Comparison of ENCODE assay signal across 19 cellular contexts in genomic region chr3:196849180-196849721, GRCh38. TPM values are rescaled to one million over a fixed set of nuclear protein-coding genes. Genes with fewer than 3 reads are reported as not detected.
DNase-seq lines count a peak whose midpoint lies in the region; ATAC-seq and TF ChIP-seq lines count a peak whose summit lies in the region.
"Had no signal": no experiment of that assay in that cellular context is flagged by ENCODE, and none has a peak within 500 bp of the region (broad histone marks: within the 10 kb centered on the region; RNA-seq: fewer than 3 reads in every experiment).

No MANE protein-coding gene starts in this region.

- no peaks in the 10 kb centered on the region for H3K36me3 ChIP-seq in BE2C
- H3K36me3 ChIP-seq in MM.1S (replicated peaks; ENCODE audit: insufficient read depth, low read length): no peaks in the 10 kb centered on the region
- H3K36me3 ChIP-seq in PC-9 (ENCODE audit: low read depth): no peaks in the 10 kb centered on the region

- H3K9me3 ChIP-seq in BE2C: no peaks in the 10 kb centered on the region; the same call in none of the 2 replicates
- no peaks in the 10 kb centered on the region for H3K9me3 ChIP-seq in MM.1S (replicated peaks; ENCODE audit: insufficient read depth, low read length)
- peaks cover 20% of the 10 kb centered on the region; the same call in 1 of the 2 replicates for H3K9me3 ChIP-seq in PC-9 (ENCODE audit: insufficient read depth, low read depth)

- H3K4me3 ChIP-seq in BE2C (ENCODE audit: low read depth, low read length): no peak overlapping the region
- H3K4me3 ChIP-seq in MM.1S (ENCODE audit: low read length): no peak overlapping the region
- no peak overlapping the region for H3K4me3 ChIP-seq in PC-9
- H3K4me3 ChIP-seq: A549 had no signal

- H3K27ac ChIP-seq in MM.1S (ENCODE audit: low read length) (no peak overlapping the region), PC-9 (no peak overlapping the region)
- H3K27ac ChIP-seq: 22Rv1; A549; BLaER1 treated with 17β-estradiol and CSF1 and Interleukin-3, amounts not matched to agents 10 nM and 100 nM had no signal

- 0 out of 2 replicates have a peak overlapping the region, but pooled peaks have one; percentile 1 for H2AFZ ChIP-seq in MM.1S (ENCODE audit: low read length)
- no peak overlapping the region for H2AFZ ChIP-seq in PC-9

- no peaks in the 10 kb centered on the region for H3K9me2 ChIP-seq in MM.1S (replicated peaks; ENCODE audit: insufficient read depth, low read length)
- H3K9me2 ChIP-seq in PC-9 (ENCODE audit: insufficient read depth): no peaks in the 10 kb centered on the region

- intact Hi-C loops in PC-9 (cut with micrococcal nuclease; ENCODE audit: unreplicated experiment): no loop called here

- CTCF ChIA-PET in PC-9 (lab: Charles Lee): no interaction called here

- H3K79me2 ChIP-seq in MM.1S (ENCODE audit: low read length) (no peaks in the 10 kb centered on the region), PC-9 (ENCODE audit: low read depth) (no peaks in the 10 kb centered on the region)

- POLR2A ChIA-PET in PC-9 (lab: Charles Lee; ENCODE audit: unreplicated experiment): interaction anchor here (0.6 kb wide), 1 partner anchor 13 kb away, joined by 3 read pairs; no protein-coding TSS in a partner anchor

- H3K4me2 ChIP-seq in MM.1S (ENCODE audit: low read depth, low read length) (no peak overlapping the region), PC-9 (0 out of 2 replicates have a peak overlapping the region, but pooled peaks have one; percentile 7)
- H3K4me2 ChIP-seq: A549; BLaER1 treated with 17β-estradiol and CSF1 and Interleukin-3, amounts not matched to agents 10 nM and 100 nM had no signal

- no peak overlapping the region for H3K9ac ChIP-seq in MM.1S (ENCODE audit: low read length)
- H3K9ac ChIP-seq: BLaER1 treated with 17β-estradiol and CSF1 and Interleukin-3, amounts not matched to agents 10 nM and 100 nM had no signal

- H3F3A ChIP-seq in MM.1S (ENCODE audit: insufficient read depth, low read length): no peaks in the 10 kb centered on the region
- H3F3A ChIP-seq in PC-9 (ENCODE audit: insufficient read depth, low read depth): 0 out of 2 replicates have a peak, but pooled peaks cover 2% of the 10 kb centered on the region

- TF ChIP-seq CTCF in BE2C (IDR thresholded peaks at IDR 0.05; ENCODE audit: low read depth, low read length): no peak
- TF ChIP-seq CTCF in MM.1S (IDR thresholded peaks at IDR 0.05; ENCODE audit: low read length): no peak
- no peak for TF ChIP-seq CTCF in PC-9 (conservative IDR thresholded peaks at IDR 0.05)

- H4K20me1 ChIP-seq in MM.1S (ENCODE audit: insufficient read depth, low read length) (no peaks in the 10 kb centered on the region), PC-9 (ENCODE audit: insufficient read depth) (no peaks in the 10 kb centered on the region)
- H4K20me1 ChIP-seq: BLaER1 treated with 17β-estradiol and CSF1 and Interleukin-3, amounts not matched to agents 10 nM and 100 nM had no signal

- H3K4me1 ChIP-seq in BE2C (no peaks in the 10 kb centered on the region), MM.1S (ENCODE audit: low read length) (no peaks in the 10 kb centered on the region), PC-9 (replicated peaks; ENCODE audit: insufficient read depth) (no peaks in the 10 kb centered on the region; the same call in 1 of the 2 replicates)
- H3K4me1 ChIP-seq: A549 had no signal

- H3K27me3 ChIP-seq in BE2C: no peaks in the 10 kb centered on the region
- H3K27me3 ChIP-seq in MM.1S (replicated peaks; ENCODE audit: insufficient read depth, low read length): no peaks in the 10 kb centered on the region
- no peaks in the 10 kb centered on the region for H3K27me3 ChIP-seq in PC-9 (ENCODE audit: insufficient read depth, low read depth)
- H3K27me3 ChIP-seq: BLaER1 treated with 17β-estradiol and CSF1 and Interleukin-3, amounts not matched to agents 10 nM and 100 nM had no signal

- DNase-seq in DMS 273 (lab: John Stamatoyannopoulos, UW; ENCODE audit: unreplicated experiment) (peak; percentile 40), DMS 273 treated with DMSO at 0.1 percent for 48 hours (lab: John Stamatoyannopoulos, UW) (no peak), BE2C (peak; percentile 17), MM.1S (no peak), PC-9 (no peak), NCI-H1694 treated with DMSO at 0.1 percent for 48 hours (lab: John Stamatoyannopoulos, UW) (no peak)
- DNase-seq in stimulated activated naive CD4-positive, alpha-beta T cell (lab: John Stamatoyannopoulos, UW): no peak
- DNase-seq: AML-193; Calu3; CD8-positive, alpha-beta T cell; GDM1; GOT3; H7; HFFc6 had no signal

- ATAC-seq in HG02798 (IDR thresholded peaks at IDR 0.05; ENCODE audit: poor library complexity, unreplicated experiment): no peak
- ATAC-seq: A549; CD8-positive, alpha-beta T cell; HCT116 had no signal

- BruUV-seq in PC-9 (replicated peaks; lab: Mats Ljungman, UMichigan): no TSS peak

RNA-seq across cellular contexts. Expression of gene SENP5, which starts 18.5 kb away (rescaled TPM):
- polyA plus RNA-seq in BE2C (2012; ENCODE audit: insufficient read depth, insufficient read length, low read depth): 19.5 TPM
- total RNA-seq in PC-9 (2021): 52.3 and 60.9 TPM in 2 replicates

Comparison
In these comparisons a context has a peak if more than half of its experiments do, and no peak if none do; other contexts are left out.
1. DNase-seq: peak in DMS 273 (single experiment) and BE2C (single experiment); none in DMS 273 treated with DMSO at 0.1 percent for 48 hours (single experiment), MM.1S (single experiment), PC-9 (0 of 2), stimulated activated naive CD4-positive, alpha-beta T cell (0 of 6) and NCI-H1694 treated with DMSO at 0.1 percent for 48 hours (single experiment).